1 cellular context compared by ENCODE assay signal in genomic region chr11:838441-839279, GRCh38.
TF ChIP-seq lines count a peak whose summit lies in the region.

No MANE protein-coding gene starts in this region.

TF ChIP-seq in endothelial cell of umbilical vein, 7 proteins besides CTCF, POLR2A, EP300 and RAD21:
- TF ChIP-seq MAX (IDR thresholded peaks at IDR 0.05; ENCODE audit: insufficient read depth, insufficient read length) = peak; percentile 70
- TF ChIP-seq JUN (IDR thresholded peaks at IDR 0.05; ENCODE audit: borderline replicate concordance, insufficient read depth, insufficient read length, low read depth) = no peak
- peak; percentile 56 for TF ChIP-seq MYC (IDR thresholded peaks at IDR 0.05; ENCODE audit: low read depth, low read length)
